23 cellular contexts compared by ENCODE assay signal in genomic region chr9:113933188-113933587, GRCh38. TPM values are rescaled to one million over a fixed set of nuclear protein-coding genes. Genes with fewer than 3 reads are reported as not detected.
A peak's percentile ranks its signal among the peaks of the same experiment; 100 is the strongest.
DNase-seq lines count a peak whose midpoint lies in the region; ATAC-seq and TF ChIP-seq lines count a peak whose summit lies in the region.
"Had no signal": no experiment of that assay in that cellular context is flagged by ENCODE, and none has a peak within 500 bp of the region (broad histone marks: within the 10 kb centered on the region; RNA-seq: fewer than 3 reads in every experiment).

No MANE protein-coding gene starts in this region.

- ATAC-seq in IMR-90 (ENCODE audit: low read depth) (peak; percentile 27; the same call in 1 of the 2 replicates), left ventricle myocardium superior (peak; percentile 48), GM19324 (IDR thresholded peaks at IDR 0.05; ENCODE audit: low FRiP score, unreplicated experiment) (no peak)
- ATAC-seq: gastroesophageal sphincter had no signal

- no peaks in the 10 kb centered on the region for H3K36me3 ChIP-seq in IMR-90 (ENCODE audit: control insufficient read depth, insufficient read depth, low read length)
- no peaks in the 10 kb centered on the region for H3K36me3 ChIP-seq in ovary
- H3K36me3 ChIP-seq: esophagus muscularis mucosa, gastroesophageal sphincter had no signal

- H3K9ac ChIP-seq in IMR-90 (ENCODE audit: low read depth, low read length): no peak overlapping the region

- H2AK5ac ChIP-seq in IMR-90 (ENCODE audit: low read depth, low read length): no peak overlapping the region

- H2BK120ac ChIP-seq in IMR-90 (ENCODE audit: low read depth, low read length): no peak overlapping the region

- 0 out of 2 replicates have a peak overlapping the region, but pooled peaks have one; percentile 15 for H3K23ac ChIP-seq in IMR-90 (ENCODE audit: low read depth, low read length)

- H3K27me3 ChIP-seq in IMR-90 (ENCODE audit: control insufficient read depth, insufficient read depth, low read length) (no peaks in the 10 kb centered on the region), ovary (no peaks in the 10 kb centered on the region)
- H3K27me3 ChIP-seq: esophagus muscularis mucosa, gastroesophageal sphincter had no signal

- H3K4me1 ChIP-seq in IMR-90 (ENCODE audit: control insufficient read depth, insufficient read depth, low read length) (peaks cover 8% of the 10 kb centered on the region), ovary (ENCODE audit: insufficient read depth) (peaks cover 26% of the 10 kb centered on the region)

- no peak overlapping the region for H2BK15ac ChIP-seq in IMR-90 (ENCODE audit: low read depth, low read length)

- H3K9me3 ChIP-seq in IMR-90 (ENCODE audit: control insufficient read depth, insufficient read depth, low read length) (peaks cover 5% of the 10 kb centered on the region), ovary (no peaks in the 10 kb centered on the region)

- H3K27ac ChIP-seq in IMR-90 (ENCODE audit: insufficient read depth, low read length) (no peak overlapping the region), ovary (peak overlapping the region in 1 of 2 donors; percentile 48)
- H3K27ac ChIP-seq: esophagus muscularis mucosa, gastroesophageal sphincter, SK-N-MC had no signal

- TF ChIP-seq CTCF in IMR-90 (conservative IDR thresholded peaks at IDR 0.05; ENCODE audit: low read depth, low read length): no peak
- no peak for TF ChIP-seq CTCF in cardiac fibroblast (IDR thresholded peaks at IDR 0.05; ENCODE audit: low read depth, low read length)
- no peak for TF ChIP-seq CTCF in ovary (IDR thresholded peaks at IDR 0.05)

- in situ Hi-C loops in IMR-90 (cut with MboI; ENCODE audit: low sequenced_read_pairs): no loop called here

- TF ChIP-seq POLR2A in IMR-90 (IDR thresholded peaks at IDR 0.05; ENCODE audit: low read depth, low read length) (no peak), ovary (IDR thresholded peaks at IDR 0.05) (no peak)

- H3K4ac ChIP-seq in IMR-90 (ENCODE audit: low read depth, low read length): no peak overlapping the region

- TF ChIP-seq EP300 in ovary (IDR thresholded peaks at IDR 0.05): no peak

- CTCF ChIA-PET in IMR-90 (lab: Yijun Ruan, JAX): no interaction called here

- H2BK5ac ChIP-seq in IMR-90 (ENCODE audit: low read depth, low read length, poor library complexity, severe bottlenecking): no peak overlapping the region

- no peak overlapping the region for H3K56ac ChIP-seq in IMR-90 (ENCODE audit: extremely low read depth, insufficient read depth, low read length)

- no peak overlapping the region for H4K5ac ChIP-seq in IMR-90 (ENCODE audit: low read depth, low read length)

- peaks cover 36% of the 10 kb centered on the region for H3K9me1 ChIP-seq in IMR-90 (ENCODE audit: insufficient read depth, low read length)

- H3K79me1 ChIP-seq in IMR-90 (ENCODE audit: low read depth in 1 of 2, low read length in 2 of 2): peaks cover 42 to 82% of the 10 kb centered on the region in 2 experiments

- intact Hi-C loops in IMR-90 (cut with micrococcal nuclease): no loop called here
- intact Hi-C loops in left ventricle myocardium superior (cut with micrococcal nuclease): no loop called here
- intact Hi-C loops in ovary (cut with DNase I): no loop called here

- TF ChIP-seq RAD21 in IMR-90 (IDR thresholded peaks at IDR 0.05; ENCODE audit: low read length): no peak

- 100% methylated on average over 3 of the region's 5 CpGs; no CpG with 5 or more reads in 1 of the 2 experiments for WGBS in IMR-90 (ENCODE audit: extremely low coverage in 2 of 2, insufficient read length in 1 of 2), 2 experiments
- WGBS in ovary, 3 donors: 42 to 55% (median 45%) methylated on average over 5 of the region's 5 CpGs

- H3K4me3 ChIP-seq in IMR-90 (ENCODE audit: insufficient read depth, low read depth, low read length) (no peak overlapping the region), cardiac fibroblast (replicated peaks in 1 of 2; ENCODE audit: low read depth in 2 of 2, low read length in 2 of 2) (no peak overlapping the region), ovary (no peak overlapping the region)
- H3K4me3 ChIP-seq: esophagus muscularis mucosa, gastroesophageal sphincter, SK-N-MC had no signal

- H4K20me1 ChIP-seq in IMR-90 (ENCODE audit: insufficient read depth, low read length): peaks cover 51% of the 10 kb centered on the region; the same call in 1 of the 2 replicates

- no peak overlapping the region for H2AFZ ChIP-seq in IMR-90 (replicated peaks; ENCODE audit: low read length, poor library complexity)

- dilution Hi-C loops in IMR-90 (cut with HindIII; ENCODE audit: low sequenced_read_pairs, unreplicated experiment): no loop called here

- BruUV-seq in IMR-90 (replicated peaks; lab: Mats Ljungman, UMichigan): no TSS peak

- no peak overlapping the region; the same call in 1 of the 2 replicates for H4K91ac ChIP-seq in IMR-90 (ENCODE audit: insufficient read depth, low read depth, low read length)

- DNase-seq in IMR-90 (no peak), cardiac fibroblast (ENCODE audit: low read depth in 2 of 2) (peak; percentile 50 to 62), left ventricle myocardium superior (no peak), ovary (peak; percentile 56 to 76 (median 72)), NCI-H82 treated with DMSO at 0.1 percent for 48 hours (lab: John Stamatoyannopoulos, UW; ENCODE audit: unreplicated experiment) (no peak), NCI-H2196 treated with DMSO at 0.1 percent for 48 hours (lab: John Stamatoyannopoulos, UW; ENCODE audit: unreplicated experiment) (no peak), activated T-cell treated with anti-CD3 and anti-CD28 coated beads for 4 hours (no peak)
- DNase-seq: activated B cell treated with CpG ODN at 0.5 μM for 24 hours; activated CD4-positive, alpha-beta T cell treated with anti-CD3 and anti-CD28 coated beads, Interleukin-2, amount 50 U/mL, for 1 hour; activated naive CD4-positive, alpha-beta T cell treated with anti-CD3 and anti-CD28 coated beads for 36 hours; C1 segment of cervical spinal cord; COR-L47; DMS53; hippocampal formation; NCI-H1694; posterior cingulate gyrus; RPMI8226; stimulated activated CD4-positive, alpha-beta T cell treated with anti-CD3 and anti-CD28 coated beads, Interleukin-4, amount 100 ng/mL, for 4 hours; trophoblast cell had no signal

- no peak overlapping the region for H2AK9ac ChIP-seq in IMR-90 (replicated peaks; ENCODE audit: low read depth, low read length, poor library complexity)

- H2BK20ac ChIP-seq in IMR-90 (ENCODE audit: low read depth, low read length): no peak overlapping the region

- POLR2A ChIA-PET in IMR-90 (lab: Charles Lee; ENCODE audit: unreplicated experiment): no interaction called here

- no peak overlapping the region for H3K18ac ChIP-seq in IMR-90 (ENCODE audit: low read depth, low read length)

- 0 out of 2 replicates have a peak overlapping the region, but pooled peaks have one; percentile 53 for H3K14ac ChIP-seq in IMR-90 (replicated peaks; ENCODE audit: low read depth, low read length)

- H4K8ac ChIP-seq in IMR-90 (ENCODE audit: low read depth in 2 of 2, low read length in 2 of 2): no peak overlapping the region

- H3K4me2 ChIP-seq in IMR-90 (ENCODE audit: low read depth, low read length): no peak overlapping the region

TF ChIP-seq in IMR-90, 13 proteins besides CTCF, POLR2A, EP300 and RAD21:
- TF ChIP-seq CEBPB (IDR thresholded peaks at IDR 0.05; ENCODE audit: low read depth, low read length) (no peak), SMC3 (IDR thresholded peaks at IDR 0.05; ENCODE audit: low read depth, low read length) (no peak), ELK1 (IDR thresholded peaks at IDR 0.05; ENCODE audit: borderline replicate concordance, low read depth, low read length) (no peak), MAFK (IDR thresholded peaks at IDR 0.05; ENCODE audit: low read depth, low read length) (no peak), MXI1 (IDR thresholded peaks at IDR 0.05; ENCODE audit: borderline replicate concordance, low read depth, low read length) (no peak)
TF ChIP-seq in IMR-90: peak in this region for 0.

RNA-seq across cellular contexts. Expression of gene ZNF618, which starts 57.1 kb away (rescaled TPM):
- total RNA-seq in IMR-90 (2012; rRNA removed) (7.5 and 8.2 TPM in 2 replicates), left ventricle myocardium superior (1.5 TPM), ovary (10 to 100 TPM in 5 of 7 donors, 1 to 10 TPM in 2; 8.2 to 28.9 (median 22.0) TPM)
- polyA plus RNA-seq in IMR-90 (2012; rRNA removed) (9.4 and 10.2 TPM in 2 replicates), ovary (10 to 100 TPM in 1 of 2 donors, 1 to 10 TPM in 1; 9.4 to 12.0 TPM)
- 4.1 and 5.9 TPM in 2 replicates for polyA plus RNA-seq in IMR-90 (2012; cell fraction: cytosol; rRNA removed)
- 18.5 and 28.9 TPM in 2 replicates for polyA plus RNA-seq in IMR-90 (2012; cell fraction: nucleus; rRNA removed; ENCODE audit: low replicate concordance)

Comparison
In these comparisons a context has a peak if more than half of its experiments do, and no peak if none do; other contexts are left out.
1. DNase-seq: peak in cardiac fibroblast (2 of 2) and ovary (5 of 5); none in IMR-90 (single experiment), left ventricle myocardium superior (single experiment), NCI-H82 treated with DMSO at 0.1 percent for 48 hours (single experiment), NCI-H2196 treated with DMSO at 0.1 percent for 48 hours (single experiment) and activated T-cell treated with anti-CD3 and anti-CD28 coated beads for 4 hours (single experiment).